ENCODE assay signal across 10 cellular contexts in genomic region chr13:40490086-40490723, GRCh38.
DNase-seq lines count a peak whose midpoint lies in the region; ATAC-seq, FAIRE-seq and TF ChIP-seq lines count a peak whose summit lies in the region.
"Had no signal": no experiment of that assay in that cellular context is flagged by ENCODE, and none has a peak within 500 bp of the region (broad histone marks: within the 10 kb centered on the region; RNA-seq: fewer than 3 reads in every experiment).

No MANE protein-coding gene starts in this region.

- no peak overlapping the region for H3K4me2 ChIP-seq in K562 (ENCODE audit: insufficient read depth, low read length)

- TF ChIP-seq EP300 in K562 (IDR thresholded peaks at IDR 0.05; ENCODE audit: low read length) = no peak

- CTCF ChIA-PET in K562 (lab: Yijun Ruan, JAX; ENCODE audit: low intra/inter-chr PET ratio) = no interaction called here

- TF ChIP-seq CTCF in K562 (IDR thresholded peaks at IDR 0.05 in 2 of 3, conservative IDR thresholded peaks at IDR 0.05 in 1 of 3; ENCODE audit: insufficient read depth in 2 of 3, low read depth in 1 of 3, low read length in 3 of 3) (no peak), vagina (IDR thresholded peaks at IDR 0.05) (no peak)

- H3K9ac ChIP-seq in K562 (ENCODE audit: insufficient read depth in 1 of 2, low read depth in 2 of 2, low read length in 2 of 2) = no peak overlapping the region

- ATAC-seq in K562 = no peak

- POLR2A ChIA-PET in K562 (lab: Yijun Ruan, JAX) = no interaction called here

- H3K9me3 Mint-ChIP-seq in T-helper 1 cell treated with Interleukin-12 subunit alpha and Interleukin-12 subunit beta and Interleukin-4 antibody, amounts not matched to agents 30 μg/mL and 1 μg/mL, for 36 hours = no peaks in the 10 kb centered on the region

- no peak overlapping the region for H3K27ac ChIP-seq in K562 (ENCODE audit: extremely low read depth, low read depth, low read length)
- no peak overlapping the region for H3K27ac ChIP-seq in vagina
- H3K27ac ChIP-seq: esophagus muscularis mucosa had no signal

- H4K20me1 ChIP-seq in K562 (replicated peaks; ENCODE audit: control insufficient read depth, insufficient read depth, low read length) = no peaks in the 10 kb centered on the region

- no peak overlapping the region for H2AFZ ChIP-seq in K562 (ENCODE audit: low read depth, low read length)

- intact Hi-C loops in K562 (cut with micrococcal nuclease) (no loop called here), vagina (cut with DNase I) (no loop called here)

- H3K36me3 Mint-ChIP-seq in T-helper 1 cell treated with Interleukin-12 subunit alpha and Interleukin-12 subunit beta and Interleukin-4 antibody, amounts not matched to agents 30 μg/mL and 1 μg/mL, for 36 hours (ENCODE audit: low read depth) = peaks cover 2% of the 10 kb centered on the region

- peaks cover 46% of the 10 kb centered on the region for H3K4me1 Mint-ChIP-seq in T-helper 1 cell treated with Interleukin-12 subunit alpha and Interleukin-12 subunit beta and Interleukin-4 antibody, amounts not matched to agents 30 μg/mL and 1 μg/mL, for 36 hours (ENCODE audit: low read depth)

- H3K4me3 ChIP-seq in K562 (no peak overlapping the region), vagina (no peak overlapping the region)
- H3K4me3 ChIP-seq: esophagus muscularis mucosa had no signal

- in situ Hi-C loops in K562 (cut with MboI) = no loop called here

- peak overlapping the region; percentile 53 for H3K4me3 Mint-ChIP-seq in T-helper 1 cell treated with Interleukin-12 subunit alpha and Interleukin-12 subunit beta and Interleukin-4 antibody, amounts not matched to agents 30 μg/mL and 1 μg/mL, for 36 hours

- H3K79me2 ChIP-seq in K562 (ENCODE audit: control insufficient read depth, insufficient read depth, low read length) = no peaks in the 10 kb centered on the region

- TF ChIP-seq POLR2A in K562 (conservative IDR thresholded peaks at IDR 0.05) = no peak
- TF ChIP-seq POLR2A in vagina (IDR thresholded peaks at IDR 0.05) = no peak

- H3K27me3 ChIP-seq in K562 (ENCODE audit: control insufficient read depth in 2 of 2, insufficient read depth in 2 of 2, low read length in 2 of 2) (peaks cover 0 to 26% of the 10 kb centered on the region in 2 experiments; a peak in 4 of 5 replicates), vagina (no peaks in the 10 kb centered on the region)
- H3K27me3 ChIP-seq: esophagus muscularis mucosa had no signal

- H3K36me3 ChIP-seq in K562 (ENCODE audit: control insufficient read depth, insufficient read depth, low read length) (no peaks in the 10 kb centered on the region), vagina (no peaks in the 10 kb centered on the region)
- H3K36me3 ChIP-seq: esophagus muscularis mucosa had no signal

- TF ChIP-seq RAD21 in K562 (CRISPR knock-in tag; conservative IDR thresholded peaks at IDR 0.05 in 1 of 2, IDR thresholded peaks at IDR 0.05 in 1 of 2) = no peak

- DNase-seq in NCI-H1694 treated with DMSO at 0.1 percent for 48 hours (lab: John Stamatoyannopoulos, UW) = peak; percentile 53
- no peak for DNase-seq in NCI-H1694 (lab: John Stamatoyannopoulos, UW)
- DNase-seq in K562 (ENCODE audit: extremely low read depth in 1 of 4, low spot score in 3 of 4) = no peak
- DNase-seq in stimulated activated CD8-positive, alpha-beta memory T cell treated with anti-CD3 and anti-CD28 coated beads, Interleukin-4, amount 100 ng/mL, for 48 hours = peak; percentile 58
- no peak for DNase-seq in NCI-H2196 (lab: John Stamatoyannopoulos, UW; ENCODE audit: unreplicated experiment)
- DNase-seq in dermis blood vessel endothelial cell = no peak
- DNase-seq in vagina (ENCODE audit: extremely low spot score in 2 of 2) = no peak
- DNase-seq: kidney glomerular epithelial cell had no signal

- 0% methylated on average over 7 of the region's 7 CpGs for WGBS in K562 (ENCODE audit: insufficient coverage, low coverage, missing lambda C conversion rate)

- no TSS peak for BruUV-seq in K562 (replicated peaks; lab: Mats Ljungman, UMichigan)

- H3K27ac Mint-ChIP-seq in T-helper 1 cell treated with Interleukin-12 subunit alpha and Interleukin-12 subunit beta and Interleukin-4 antibody, amounts not matched to agents 30 μg/mL and 1 μg/mL, for 36 hours = peak overlapping the region; percentile 64

- H3K9me3 ChIP-seq in K562 (replicated peaks; ENCODE audit: control insufficient read depth, insufficient read depth, low read depth, low read length) (no peaks in the 10 kb centered on the region), vagina (no peaks in the 10 kb centered on the region)
- H3K9me3 ChIP-seq: esophagus muscularis mucosa had no signal

- no peak for FAIRE-seq in K562 (lab: Jason Lieb, UNC)

- H3K27me3 Mint-ChIP-seq in T-helper 1 cell treated with Interleukin-12 subunit alpha and Interleukin-12 subunit beta and Interleukin-4 antibody, amounts not matched to agents 30 μg/mL and 1 μg/mL, for 36 hours (ENCODE audit: low read depth) = no peaks in the 10 kb centered on the region

- H3K9me1 ChIP-seq in K562 (ENCODE audit: control insufficient read depth, insufficient read depth, low read length) = no peaks in the 10 kb centered on the region

- H3K4me1 ChIP-seq in K562 (replicated peaks in 1 of 2; ENCODE audit: control insufficient read depth in 2 of 2, insufficient read depth in 2 of 2, low read length in 2 of 2) (no peaks in the 10 kb centered on the region), vagina (peaks cover 12% of the 10 kb centered on the region)

TF ChIP-seq in K562, 482 proteins besides CTCF, POLR2A, EP300 and RAD21:
- TF ChIP-seq NFIC (IDR thresholded peaks at IDR 0.05) (0 out of 2 replicates have a peak, but pooled peaks have one; percentile 5), YY1 (IDR thresholded peaks at IDR 0.05; ENCODE audit: borderline replicate concordance in 1 of 3, control insufficient read depth in 1 of 3, extremely low read depth in 1 of 3, insufficient read depth in 3 of 3, insufficient read length in 1 of 3, insufficient replicate concordance in 2 of 3, low read depth in 1 of 3, low read length in 2 of 3) (no peak)
TF ChIP-seq in K562: peak in this region for 1.

Comparison
In these comparisons a context has a peak if more than half of its experiments do, and no peak if none do; other contexts are left out.
1. DNase-seq: peak in NCI-H1694 treated with DMSO at 0.1 percent for 48 hours (single experiment) and stimulated activated CD8-positive, alpha-beta memory T cell treated with anti-CD3 and anti-CD28 coated beads, Interleukin-4, amount 100 ng/mL, for 48 hours (single experiment); none in NCI-H1694 (single experiment), K562 (0 of 4), NCI-H2196 (single experiment), dermis blood vessel endothelial cell (single experiment) and vagina (0 of 2).